In genomic region chr9:101487443-101487855, GRCh38 we compare ENCODE assay signal across 11 cellular contexts. TPM values are rescaled to one million over a fixed set of nuclear protein-coding genes. Genes with fewer than 3 reads are reported as not detected.
A peak's percentile ranks its signal among the peaks of the same experiment; 100 is the strongest.
DNase-seq lines count a peak whose midpoint lies in the region; ATAC-seq and TF ChIP-seq lines count a peak whose summit lies in the region.
"Had no signal": no experiment of that assay in that cellular context is flagged by ENCODE, and none has a peak within 500 bp of the region (broad histone marks: within the 10 kb centered on the region; RNA-seq: fewer than 3 reads in every experiment).

No MANE protein-coding gene starts in this region.

- ATAC-seq in WTC11, result 0 out of 2 replicates have a peak, but pooled peaks have one; percentile 1
- ATAC-seq in GM19351 (IDR thresholded peaks at IDR 0.05; ENCODE audit: unreplicated experiment), result no peak

- H3K9ac ChIP-seq in ES-I3 (ENCODE audit: low read depth, low read length), result peak overlapping the region; percentile 65; the same call in 1 of the 2 replicates

- H3K36me3 Mint-ChIP-seq in WTC11 (no peaks in the 10 kb centered on the region), progenitor cell of endocrine pancreas (ENCODE audit: insufficient read depth) (no peaks in the 10 kb centered on the region)
- H3K36me3 Mint-ChIP-seq in CD8-positive, alpha-beta memory T cell, result no peaks in the 10 kb centered on the region

- POLR2A ChIA-PET in WTC11 (lab: Charles Lee), result interaction anchor here (0.8 to 2.7 kb wide), 4 partner anchors 20 to 47 kb away, joined by 4 to 10 read pairs (median 8); partner anchors contain the start of gene RNF20
- POLR2A ChIA-PET in CD8-positive, alpha-beta memory T cell (lab: Charles Lee), result no interaction called here

- no peak overlapping the region for H3K27ac ChIP-seq in CD8-positive, alpha-beta memory T cell (ENCODE audit: low read depth, low read length)

- TF ChIP-seq CTCF in WTC11 (IDR thresholded peaks at IDR 0.05) (no peak), foreskin fibroblast (IDR thresholded peaks at IDR 0.05; ENCODE audit: low read depth, low read length) (no peak), progenitor cell of endocrine pancreas (IDR thresholded peaks at IDR 0.05; ENCODE audit: unreplicated experiment) (no peak)

- CTCF ChIA-PET in WTC11 (lab: Charles Lee), result interaction anchor here (1.0 to 3.3 kb wide), 11 partner anchors 9 to 65 kb away, joined by 3 to 37 read pairs (median 7); no protein-coding TSS in a partner anchor
- CTCF ChIA-PET in CD8-positive, alpha-beta memory T cell (lab: Charles Lee), result no interaction called here

- H3K4me1 Mint-ChIP-seq in WTC11, result peaks cover 22% of the 10 kb centered on the region
- H3K4me1 Mint-ChIP-seq in progenitor cell of endocrine pancreas (ENCODE audit: low read depth), result peaks cover 11% of the 10 kb centered on the region
- H3K4me1 Mint-ChIP-seq in CD8-positive, alpha-beta memory T cell, result peaks cover 0 to 9% (median 2%) of the 10 kb centered on the region in 3 donors

- no peaks in the 10 kb centered on the region for H3K4me1 ChIP-seq in ES-I3 (ENCODE audit: insufficient read depth, low read length)
- no peaks in the 10 kb centered on the region for H3K4me1 ChIP-seq in CD8-positive, alpha-beta memory T cell (ENCODE audit: insufficient read depth, low read length)

- H3K36me3 ChIP-seq in ES-I3 (ENCODE audit: insufficient read depth, low read length), result no peaks in the 10 kb centered on the region
- no peaks in the 10 kb centered on the region for H3K36me3 ChIP-seq in CD8-positive, alpha-beta memory T cell (ENCODE audit: insufficient read depth, low read length)

- H3K27me3 ChIP-seq in CD8-positive, alpha-beta memory T cell (ENCODE audit: insufficient read depth, low read length, poor library complexity, severe bottlenecking), result peaks cover 4% of the 10 kb centered on the region

- peak overlapping the region; percentile 76 to 84 for H3K4me3 ChIP-seq in foreskin fibroblast (ENCODE audit: low read depth in 1 of 2, low read length in 2 of 2)
- no peak overlapping the region for H3K4me3 ChIP-seq in CD8-positive, alpha-beta memory T cell (ENCODE audit: low read length)

- no peaks in the 10 kb centered on the region for H3K9me3 ChIP-seq in ES-I3 (ENCODE audit: control insufficient read depth, insufficient read depth, low read length)
- no peaks in the 10 kb centered on the region for H3K9me3 ChIP-seq in CD8-positive, alpha-beta memory T cell (ENCODE audit: low read length)

- DNase-seq in WTC11 (ENCODE audit: low spot score) (no peak), foreskin fibroblast (no peak), progenitor cell of endocrine pancreas (ENCODE audit: low spot score, unreplicated experiment) (no peak), amniotic stem cell (lab: John Stamatoyannopoulos, UW) (no peak)
- DNase-seq in CD8-positive, alpha-beta memory T cell, result no peak
- no peak for DNase-seq in activated CD4-positive, alpha-beta T cell treated with anti-CD3 and anti-CD28 coated beads for 1 hour
- DNase-seq: Kasumi-1 had no signal

- H3K4me3 Mint-ChIP-seq in WTC11, result peak overlapping the region; percentile 90
- peak overlapping the region; percentile 90 for H3K4me3 Mint-ChIP-seq in progenitor cell of endocrine pancreas (ENCODE audit: low read depth)
- no peak overlapping the region for H3K4me3 Mint-ChIP-seq in CD8-positive, alpha-beta memory T cell

- H3K9me3 Mint-ChIP-seq in WTC11, result peaks cover 2% of the 10 kb centered on the region; the same call in 1 of the 2 replicates
- H3K9me3 Mint-ChIP-seq in progenitor cell of endocrine pancreas (ENCODE audit: low read depth), result peaks cover 2% of the 10 kb centered on the region
- H3K9me3 Mint-ChIP-seq in CD8-positive, alpha-beta memory T cell, result peaks cover 0 to 3% (median 2%) of the 10 kb centered on the region in 5 donors

- H3K27me3 Mint-ChIP-seq in WTC11 (ENCODE audit: low read depth) (peaks cover 6% of the 10 kb centered on the region), progenitor cell of endocrine pancreas (peaks cover 19% of the 10 kb centered on the region)
- H3K27me3 Mint-ChIP-seq in CD8-positive, alpha-beta memory T cell, result peaks cover 19 to 64% of the 10 kb centered on the region in 2 donors

- H3K27ac Mint-ChIP-seq in WTC11 (peak overlapping the region; percentile 4; the same call in 1 of the 2 replicates), progenitor cell of endocrine pancreas (peak overlapping the region; percentile 97)
- H3K27ac Mint-ChIP-seq in CD8-positive, alpha-beta memory T cell, result no peak overlapping the region
- H3K27ac Mint-ChIP-seq: activated naive CD4-positive, alpha-beta T cell treated with anti-CD3 and anti-CD28 coated beads for 36 hours had no signal

TF ChIP-seq in WTC11, 78 proteins besides CTCF, POLR2A, EP300 and RAD21:
- TF ChIP-seq EMX1 (CRISPR knock-in tag; IDR thresholded peaks at IDR 0.05) (no peak), ZNF396 (CRISPR knock-in tag; IDR thresholded peaks at IDR 0.05; ENCODE audit: borderline replicate concordance) (no peak), ERG (CRISPR knock-in tag; IDR thresholded peaks at IDR 0.05) (no peak), ATF3 (CRISPR knock-in tag; conservative IDR thresholded peaks at IDR 0.05) (no peak), ZBTB21 (CRISPR knock-in tag; IDR thresholded peaks at IDR 0.05; ENCODE audit: borderline replicate concordance) (no peak), ATF1 (CRISPR knock-in tag; IDR thresholded peaks at IDR 0.05) (no peak), SOX15 (CRISPR knock-in tag; IDR thresholded peaks at IDR 0.05) (no peak), MAX (CRISPR knock-in tag; IDR thresholded peaks at IDR 0.05) (no peak), ETV6 (CRISPR knock-in tag; IDR thresholded peaks at IDR 0.05) (no peak), NFE2L1 (CRISPR knock-in tag; IDR thresholded peaks at IDR 0.05) (no peak), ZNF232 (CRISPR knock-in tag; IDR thresholded peaks at IDR 0.05) (no peak), TEAD1 (CRISPR knock-in tag; IDR thresholded peaks at IDR 0.05) (no peak), IRF2 (CRISPR knock-in tag; IDR thresholded peaks at IDR 0.05; ENCODE audit: borderline replicate concordance, low read depth) (no peak), E2F5 (CRISPR knock-in tag; IDR thresholded peaks at IDR 0.05) (no peak), PRDM15 (CRISPR knock-in tag; IDR thresholded peaks at IDR 0.05) (no peak), FOXK1 (CRISPR knock-in tag; IDR thresholded peaks at IDR 0.05) (no peak)
TF ChIP-seq in WTC11: peak in this region for 0.

RNA-seq across cellular contexts. Expression of gene RNF20, which starts 46.2 kb away (rescaled TPM):
- total RNA-seq in WTC11 (2021), result 46.5 to 52.6 TPM (median 51.8 TPM) in 3 replicates
- total RNA-seq in progenitor cell of endocrine pancreas, result 53.9 and 56.9 TPM in 2 replicates
- 10 to 100 TPM; 46.8 to 53.5 TPM for total RNA-seq in CD8-positive, alpha-beta memory T cell
- 42.5 TPM for polyA plus RNA-seq in CD8-positive, alpha-beta memory T cell

RNA-seq across cellular contexts. Expression of gene ALDOB, which starts 51.9 kb away (rescaled TPM):
- 0.85 to 1.5 TPM (median 0.94 TPM) in 3 replicates for total RNA-seq in WTC11 (2021)
- total RNA-seq in progenitor cell of endocrine pancreas, result not detected in 2 replicates
- not detected for total RNA-seq in CD8-positive, alpha-beta memory T cell
- polyA plus RNA-seq in CD8-positive, alpha-beta memory T cell, result not detected
- total RNA-seq: activated naive CD4-positive, alpha-beta T cell treated with anti-CD3 and anti-CD28 coated beads for 36 hours; H7 had no signal

Comparison
In these comparisons a context has a peak if more than half of its experiments do, and no peak if none do; other contexts are left out.
1. H3K27ac Mint-ChIP-seq: peak in WTC11 (single experiment) and progenitor cell of endocrine pancreas (single experiment); none in CD8-positive, alpha-beta memory T cell (0 of 8).
2. H3K4me3 Mint-ChIP-seq: peak in WTC11 (single experiment) and progenitor cell of endocrine pancreas (single experiment); none in CD8-positive, alpha-beta memory T cell (0 of 7).